ENCODE assay signal across 32 cellular contexts in genomic region chrX:34586507-34586906, GRCh38.
"Had no signal": no experiment of that assay in that cellular context is flagged by ENCODE, and none has a peak within 500 bp of the region (broad histone marks: within the 10 kb centered on the region; RNA-seq: fewer than 3 reads in every experiment).

No MANE protein-coding gene starts in this region.

- H3K36me3 ChIP-seq: colonic mucosa, esophagus squamous epithelium, gastroesophageal sphincter, heart right ventricle, WERI-Rb-1 had no signal

- H3K4me1 Mint-ChIP-seq: activated B cell treated with CpG ODN at 0.5 μM for 24 hours; activated T-helper 17 cell treated with anti-CD3 and anti-CD28 coated beads, Interleukin-2, amount 50 U/mL, for 72 hours; T-helper 17 cell had no signal

- H3K4me3 ChIP-seq: body of pancreas, colonic mucosa, dorsolateral prefrontal cortex, esophagus squamous epithelium, gastroesophageal sphincter, heart right ventricle, hepatocyte had no signal

- H3K27ac Mint-ChIP-seq: activated B cell treated with CpG ODN at 0.5 μM for 24 hours; activated CD8-positive, alpha-beta T cell treated with anti-CD3 and anti-CD28 coated beads for 36 hours; activated naive CD8-positive, alpha-beta T cell; activated T-helper 17 cell treated with anti-CD3 and anti-CD28 coated beads, Interleukin-2, amount 50 U/mL, for 72 hours; T-helper 17 cell; T-helper 2 cell treated with Interferon-gamma antibody and Interleukin-4, amounts not matched to agents 5 μg/mL and 100 μg/mL, for 36 hours had no signal

- H3K27me3 ChIP-seq: body of pancreas, colonic mucosa, esophagus squamous epithelium, gastroesophageal sphincter, heart right ventricle, hepatocyte had no signal

- H3K4me3 Mint-ChIP-seq: activated B cell treated with CpG ODN at 0.5 μM for 24 hours; activated CD8-positive, alpha-beta T cell treated with anti-CD3 and anti-CD28 coated beads for 36 hours; activated naive CD8-positive, alpha-beta T cell; activated T-cell treated with anti-CD3 and anti-CD28 coated beads, Interleukin-2, amount 50 U/mL, for 4 hours; activated T-helper 17 cell treated with anti-CD3 and anti-CD28 coated beads, Interleukin-2, amount 50 U/mL, for 72 hours; T-helper 17 cell; T-helper 2 cell treated with Interferon-gamma antibody and Interleukin-4, amounts not matched to agents 5 μg/mL and 100 μg/mL, for 36 hours had no signal

- H3K9me3 ChIP-seq: body of pancreas, colonic mucosa, esophagus squamous epithelium, gastroesophageal sphincter had no signal

- DNase-seq: activated B cell treated with CpG ODN at 0.5 μM for 24 hours; activated CD4-positive, alpha-beta T cell treated with anti-CD3 and anti-CD28 coated beads for 48 hours; activated CD4-positive, alpha-beta T cell treated with anti-CD3 and anti-CD28 coated beads, Interleukin-2, amount 50 U/mL, for 1 hour; activated CD4-positive, alpha-beta T cell treated with anti-CD3 and anti-CD28 coated beads, Interleukin-2, amount 50 U/mL, for 48 hours; activated CD8-positive, alpha-beta memory T cell treated with anti-CD3 and anti-CD28 coated beads for 24 hours; activated CD8-positive, alpha-beta T cell treated with anti-CD3 and anti-CD28 coated beads for 36 hours; activated effector memory CD4-positive, alpha-beta T cell treated with Interleukin-2 at 50 U/mL for 16 hours; activated gamma-delta T cell treated with Interleukin-2 at 50 U/mL for 16 hours; activated naive CD4-positive, alpha-beta T cell treated with anti-CD3 and anti-CD28 coated beads, Interleukin-2, amount 50 U/mL, for 16 hours; activated naive CD4-positive, alpha-beta T cell treated with Interleukin-2 at 50 U/mL for 16 hours; activated T-cell treated with anti-CD3 and anti-CD28 coated beads, Interleukin-2, amount 50 U/mL, for 4 hours; amniotic stem cell; anterior cingulate cortex; body of pancreas; caudate nucleus; cerebellar nuclear complex; colonic mucosa; dorsolateral prefrontal cortex; effector memory CD4-positive, alpha-beta T cell; esophagus squamous epithelium; foreskin melanocyte; heart right ventricle; T-helper 17 cell; T1000; WERI-Rb-1 had no signal

- H3K9me3 Mint-ChIP-seq: activated B cell treated with CpG ODN at 0.5 μM for 24 hours; activated T-cell treated with anti-CD3 and anti-CD28 coated beads, Interleukin-2, amount 50 U/mL, for 4 hours; activated T-helper 17 cell treated with anti-CD3 and anti-CD28 coated beads, Interleukin-2, amount 50 U/mL, for 72 hours; T-helper 2 cell treated with Interferon-gamma antibody and Interleukin-4, amounts not matched to agents 5 μg/mL and 100 μg/mL, for 36 hours had no signal

- H3K79me2 ChIP-seq: hepatocyte had no signal

- H3K27ac ChIP-seq: body of pancreas, colonic mucosa, dorsolateral prefrontal cortex, epithelial cell of prostate, esophagus squamous epithelium, gastroesophageal sphincter, heart right ventricle, hepatocyte, WERI-Rb-1 had no signal

- ATAC-seq: activated CD4-positive, CD25-positive, alpha-beta regulatory T cell treated with anti-CD3 and anti-CD28 coated beads, Interleukin-2, amount 50 U/mL, for 24 hours; activated CD8-positive, alpha-beta T cell treated with anti-CD3 and anti-CD28 coated beads for 36 hours; activated T-cell treated with anti-CD3 and anti-CD28 coated beads, Interleukin-2, amount 50 U/mL, for 4 hours; activated T-helper 17 cell treated with anti-CD3 and anti-CD28 coated beads, Interleukin-2, amount 50 U/mL, for 72 hours; body of pancreas; gastroesophageal sphincter; heart right ventricle; T-helper 17 cell had no signal

- H3K36me3 Mint-ChIP-seq: activated naive CD8-positive, alpha-beta T cell had no signal

- H2AFZ ChIP-seq: hepatocyte had no signal

- H3K27me3 Mint-ChIP-seq: activated B cell treated with CpG ODN at 0.5 μM for 24 hours; activated CD8-positive, alpha-beta T cell treated with anti-CD3 and anti-CD28 coated beads for 36 hours; activated naive CD8-positive, alpha-beta T cell; activated T-helper 17 cell treated with anti-CD3 and anti-CD28 coated beads, Interleukin-2, amount 50 U/mL, for 72 hours; T-helper 17 cell had no signal

- H3K4me2 ChIP-seq: hepatocyte had no signal

- H3K4me1 ChIP-seq: body of pancreas, colonic mucosa, esophagus squamous epithelium, gastroesophageal sphincter had no signal
